Comparison of ENCODE assay signal across 12 cellular contexts in the genomic region with DNA sequence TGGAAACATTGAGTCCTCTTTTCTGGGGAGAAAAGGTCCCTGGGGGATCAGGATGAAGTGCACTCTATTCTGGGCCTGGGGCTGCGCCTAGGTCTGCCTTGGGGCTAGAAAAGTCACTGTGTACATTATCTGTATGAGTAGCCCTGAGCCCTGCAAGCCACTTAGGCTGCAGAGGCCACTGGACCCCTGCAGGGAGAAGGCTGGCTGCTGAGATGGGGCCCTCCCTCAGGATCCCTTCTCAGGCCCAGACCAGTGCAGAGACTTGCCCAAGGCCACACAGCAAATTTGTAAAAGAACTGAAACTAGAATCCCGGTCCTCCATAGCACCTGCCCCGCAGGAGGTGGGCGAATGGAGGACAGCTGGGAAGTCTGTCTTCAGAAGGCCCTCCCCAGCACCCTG.
"Had no signal": no experiment of that assay in that cellular context is flagged by ENCODE, and none has a peak within 500 bp of the region (broad histone marks: within the 10 kb centered on the region; RNA-seq: fewer than 3 reads in every experiment).

No MANE protein-coding gene starts in this region.

- H3K27me3 ChIP-seq: right atrium auricular region, upper lobe of left lung had no signal

- H3K4me3 ChIP-seq: ascending aorta, coronary artery, left lung, right atrium auricular region, thoracic aorta, upper lobe of left lung had no signal

- H3K27ac ChIP-seq: thoracic aorta had no signal

- H3K36me3 ChIP-seq: ascending aorta, left lung, right atrium auricular region, thoracic aorta, upper lobe of left lung had no signal

- FAIRE-seq: frontal cortex, keratinocyte had no signal

- ATAC-seq: left lung had no signal

- H3K9me3 ChIP-seq: ascending aorta, left lung, right atrium auricular region, thoracic aorta, upper lobe of left lung had no signal

- DNase-seq: activated gamma-delta T cell; mammary epithelial cell; stimulated activated CD4-positive, alpha-beta T cell treated with anti-CD3 and anti-CD28 coated beads, Interleukin-15, amount 100 ng/mL, for 24 hours; stimulated activated CD4-positive, alpha-beta T cell treated with anti-CD3 and anti-CD28 coated beads, Interleukin-2, amount 100 ng/mL, for 48 hours; upper lobe of left lung had no signal
